1 cellular context compared by ENCODE assay signal in genomic region chr22:39156093-39156492, GRCh38. TPM values are rescaled to one million over a fixed set of nuclear protein-coding genes. Genes with fewer than 3 reads are reported as not detected.
"Had no signal": no experiment of that assay in that cellular context is flagged by ENCODE, and none has a peak within 500 bp of the region (broad histone marks: within the 10 kb centered on the region; RNA-seq: fewer than 3 reads in every experiment).

No MANE protein-coding gene starts in this region.

RNA-seq across cellular contexts. Expression of gene APOBEC3H, which starts 59.0 kb away (rescaled TPM):
- total RNA-seq: ascending aorta had no signal
